In genomic region chr11:846496-847098, GRCh38 we compare ENCODE assay signal across 2 cellular contexts.
TF ChIP-seq lines count a peak whose summit lies in the region.

No MANE protein-coding gene starts in this region.

TF ChIP-seq in SK-N-SH, 30 proteins besides CTCF, POLR2A, EP300 and RAD21:
- no peak for TF ChIP-seq GABPA (IDR thresholded peaks at IDR 0.05; ENCODE audit: low read depth)
- TF ChIP-seq CHD2 (IDR thresholded peaks at IDR 0.05; ENCODE audit: low read length, partially characterized antibody), result no peak
- TF ChIP-seq NFIC (IDR thresholded peaks at IDR 0.05; ENCODE audit: borderline replicate concordance), result no peak
- no peak for TF ChIP-seq ELF1 (IDR thresholded peaks at IDR 0.05)
- no peak for TF ChIP-seq RXRA (IDR thresholded peaks at IDR 0.05; ENCODE audit: borderline replicate concordance, low read depth)
- no peak for TF ChIP-seq PBX3 (IDR thresholded peaks at IDR 0.05)
- TF ChIP-seq TAF1 (IDR thresholded peaks at IDR 0.05; ENCODE audit: borderline replicate concordance, low read depth, low read length), result no peak
- no peak for TF ChIP-seq REST (IDR thresholded peaks at IDR 0.05; ENCODE audit: low read depth, low read length)
- TF ChIP-seq RFX5 (IDR thresholded peaks at IDR 0.05; ENCODE audit: low read length), result no peak
- no peak for TF ChIP-seq EZH2phosphoT487 (IDR thresholded peaks at IDR 0.05; ENCODE audit: borderline replicate concordance, low read depth)
- no peak for TF ChIP-seq SMC3 (IDR thresholded peaks at IDR 0.05; ENCODE audit: low read depth, low read length)
- no peak for TF ChIP-seq POLR2AphosphoS5 (IDR thresholded peaks at IDR 0.05; ENCODE audit: low read depth, low read length)
- TF ChIP-seq YY1 (IDR thresholded peaks at IDR 0.05; ENCODE audit: low read depth), result no peak
- no peak for TF ChIP-seq MEF2A (IDR thresholded peaks at IDR 0.05; ENCODE audit: borderline replicate concordance, low read depth)
- no peak for TF ChIP-seq MXI1 (IDR thresholded peaks at IDR 0.05; ENCODE audit: low read depth, low read length)

TF ChIP-seq in SK-N-SH treated with all-trans-retinoic acid at 6 μM for 48 hours, 23 proteins besides CTCF, POLR2A, EP300 and RAD21:
- no peak for TF ChIP-seq CSDC2 (CRISPR knock-in tag; IDR thresholded peaks at IDR 0.05)
- no peak for TF ChIP-seq BACH2 (CRISPR knock-in tag; IDR thresholded peaks at IDR 0.05; ENCODE audit: borderline replicate concordance)
- no peak for TF ChIP-seq SNAI2 (CRISPR knock-in tag; IDR thresholded peaks at IDR 0.05)
- no peak for TF ChIP-seq ESRRG (CRISPR knock-in tag; IDR thresholded peaks at IDR 0.05)
- no peak for TF ChIP-seq PATZ1 (CRISPR knock-in tag; IDR thresholded peaks at IDR 0.05; ENCODE audit: borderline replicate concordance)
- TF ChIP-seq TCF4 (CRISPR knock-in tag; IDR thresholded peaks at IDR 0.05; ENCODE audit: borderline replicate concordance), result no peak
- no peak for TF ChIP-seq ARNTL (CRISPR knock-in tag; IDR thresholded peaks at IDR 0.05; ENCODE audit: borderline replicate concordance, low read depth)
- no peak for TF ChIP-seq PPARA (CRISPR knock-in tag; IDR thresholded peaks at IDR 0.05; ENCODE audit: borderline replicate concordance)
- TF ChIP-seq GLIS3 (CRISPR knock-in tag; IDR thresholded peaks at IDR 0.05), result no peak
- TF ChIP-seq ZNF70 (CRISPR knock-in tag; IDR thresholded peaks at IDR 0.05), result no peak
- TF ChIP-seq CREB5 (CRISPR knock-in tag; IDR thresholded peaks at IDR 0.05; ENCODE audit: low read depth), result no peak
- no peak for TF ChIP-seq POU6F1 (CRISPR knock-in tag; IDR thresholded peaks at IDR 0.05; ENCODE audit: borderline replicate concordance, low read depth)
- no peak for TF ChIP-seq RARB (CRISPR knock-in tag; IDR thresholded peaks at IDR 0.05)
- no peak for TF ChIP-seq TOX (CRISPR knock-in tag; IDR thresholded peaks at IDR 0.05; ENCODE audit: borderline replicate concordance)
- no peak for TF ChIP-seq TSHZ2 (CRISPR knock-in tag; IDR thresholded peaks at IDR 0.05)
